19 cellular contexts compared by ENCODE assay signal in the genomic region with DNA sequence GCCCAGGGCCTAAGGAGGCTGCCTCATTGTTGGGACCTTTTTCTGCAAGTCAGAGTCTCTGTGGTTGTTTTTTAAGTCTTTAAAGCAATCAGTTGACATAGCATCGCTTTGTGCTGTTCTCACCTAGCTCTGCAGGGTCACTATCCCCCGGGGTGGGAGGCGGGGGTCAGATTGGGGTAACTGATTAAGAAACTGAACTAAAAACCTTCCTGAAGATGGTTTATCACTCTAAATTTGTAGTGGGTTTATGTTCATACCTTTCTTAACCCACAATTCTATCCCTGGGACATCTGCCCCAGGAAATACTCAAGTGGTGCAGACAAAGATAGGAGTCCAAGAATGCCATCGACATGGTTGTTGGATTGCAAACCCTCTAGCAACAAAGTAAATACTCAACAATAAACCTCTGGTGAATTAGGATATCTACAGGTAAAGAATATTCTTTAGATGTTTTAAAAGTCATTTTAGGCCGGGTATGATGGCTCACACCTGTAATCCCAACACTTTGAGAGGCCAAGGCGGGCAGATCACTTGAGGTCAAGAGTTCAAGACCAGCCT.
"Had no signal": no experiment of that assay in that cellular context is flagged by ENCODE, and none has a peak within 500 bp of the region (broad histone marks: within the 10 kb centered on the region; RNA-seq: fewer than 3 reads in every experiment).

No MANE protein-coding gene starts in this region.

- H3K27ac ChIP-seq: esophagus squamous epithelium, spleen, testis, uterus had no signal

- DNase-seq: activated CD4-positive, alpha-beta T cell treated with anti-CD3 and anti-CD28 coated beads for 48 hours; activated CD8-positive, alpha-beta memory T cell treated with anti-CD3 and anti-CD28 coated beads, Interleukin-2, amount 50 U/mL, for 48 hours; activated CD8-positive, alpha-beta T cell treated with anti-CD3 and anti-CD28 coated beads, Interleukin-2, amount 10 ng/mL, durations not matched to agents 7 days and 5 days; activated naive CD8-positive, alpha-beta T cell treated with anti-CD3 and anti-CD28 coated beads, Interleukin-2, amount 10 ng/mL, durations not matched to agents 7 days and 5 days; anterior cingulate cortex; dorsolateral prefrontal cortex; esophagus squamous epithelium; foreskin fibroblast; head of caudate nucleus; posterior cingulate gyrus; spleen; T1000; testis; uterus had no signal

- H3K4me3 Mint-ChIP-seq: activated CD8-positive, alpha-beta T cell treated with anti-CD3 and anti-CD28 coated beads, Interleukin-2, amount 10 ng/mL, durations not matched to agents 7 days and 5 days; activated naive CD8-positive, alpha-beta T cell treated with anti-CD3 and anti-CD28 coated beads, Interleukin-2, amount 10 ng/mL, durations not matched to agents 7 days and 5 days; memory B cell; stimulated activated naive CD8-positive, alpha-beta T cell treated with anti-CD3 and anti-CD28 coated beads, Interleukin-15, Interleukin-2, amounts not matched to agents 100 ng/mL and 50 ng/mL, for 24 hours had no signal

- H3K9me3 Mint-ChIP-seq: activated naive CD8-positive, alpha-beta T cell treated with anti-CD3 and anti-CD28 coated beads, Interleukin-2, amount 10 ng/mL, durations not matched to agents 7 days and 5 days; memory B cell; stimulated activated naive CD8-positive, alpha-beta T cell treated with anti-CD3 and anti-CD28 coated beads, Interleukin-15, Interleukin-2, amounts not matched to agents 100 ng/mL and 50 ng/mL, for 24 hours had no signal

- ATAC-seq: activated CD8-positive, alpha-beta T cell treated with anti-CD3 and anti-CD28 coated beads, Interleukin-2, amount 10 ng/mL, durations not matched to agents 7 days and 5 days; left lobe of liver had no signal

- H3K27ac Mint-ChIP-seq: activated CD8-positive, alpha-beta T cell treated with anti-CD3 and anti-CD28 coated beads, Interleukin-2, amount 10 ng/mL, durations not matched to agents 7 days and 5 days; activated naive CD8-positive, alpha-beta T cell treated with anti-CD3 and anti-CD28 coated beads, Interleukin-2, amount 10 ng/mL, durations not matched to agents 7 days and 5 days; memory B cell; stimulated activated naive CD8-positive, alpha-beta T cell treated with anti-CD3 and anti-CD28 coated beads, Interleukin-15, Interleukin-2, amounts not matched to agents 100 ng/mL and 50 ng/mL, for 24 hours had no signal

- H3K4me1 ChIP-seq: uterus had no signal

- H3K36me3 Mint-ChIP-seq: activated naive CD8-positive, alpha-beta T cell treated with anti-CD3 and anti-CD28 coated beads, Interleukin-2, amount 10 ng/mL, durations not matched to agents 7 days and 5 days had no signal

- H3K9me3 ChIP-seq: esophagus squamous epithelium, spleen, testis, uterus had no signal

- FAIRE-seq: bronchial epithelial cell, islet of Langerhans had no signal

- H3K4me3 ChIP-seq: dorsolateral prefrontal cortex, esophagus squamous epithelium, spleen, testis, uterus had no signal

- H3K36me3 ChIP-seq: uterus had no signal

- H3K4me1 Mint-ChIP-seq: activated naive CD8-positive, alpha-beta T cell treated with anti-CD3 and anti-CD28 coated beads, Interleukin-2, amount 10 ng/mL, durations not matched to agents 7 days and 5 days had no signal

- H3K27me3 Mint-ChIP-seq: activated naive CD8-positive, alpha-beta T cell treated with anti-CD3 and anti-CD28 coated beads, Interleukin-2, amount 10 ng/mL, durations not matched to agents 7 days and 5 days; memory B cell; stimulated activated naive CD8-positive, alpha-beta T cell treated with anti-CD3 and anti-CD28 coated beads, Interleukin-15, Interleukin-2, amounts not matched to agents 100 ng/mL and 50 ng/mL, for 24 hours had no signal

- H3K27me3 ChIP-seq: dorsolateral prefrontal cortex, esophagus squamous epithelium, spleen, testis, uterus had no signal
